Comparison of ENCODE assay signal across 8 cellular contexts in the genomic region with DNA sequence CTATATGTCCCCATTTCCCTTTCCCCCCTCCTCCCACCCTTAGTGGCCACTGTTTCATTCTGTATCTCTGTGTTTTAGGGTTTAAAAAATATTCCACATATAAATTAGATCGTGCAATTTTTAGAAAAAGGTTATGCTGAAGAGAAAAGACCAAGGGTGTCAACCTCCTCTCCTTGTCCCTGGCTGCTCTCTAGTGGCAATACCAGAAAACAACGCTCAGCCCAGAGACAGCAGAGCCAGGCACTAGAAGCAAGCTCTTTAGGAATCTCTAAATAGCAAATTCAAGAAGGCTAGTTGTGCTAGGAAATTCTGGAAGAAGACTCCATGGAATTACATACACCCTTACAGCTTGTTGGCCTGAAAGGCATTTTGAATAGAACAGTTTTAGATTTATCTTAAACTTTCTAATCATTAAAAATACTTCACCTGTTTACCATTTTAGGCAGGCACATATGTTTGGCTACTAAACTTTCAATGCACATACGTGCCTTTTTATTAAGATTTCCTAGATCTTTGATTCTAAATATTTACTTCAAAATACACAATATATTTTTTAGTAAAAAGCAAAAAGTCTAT. TPM values are rescaled to one million over a fixed set of nuclear protein-coding genes. Genes with fewer than 3 reads are reported as not detected.
DNase-seq lines count a peak whose midpoint lies in the region; ATAC-seq, FAIRE-seq and TF ChIP-seq lines count a peak whose summit lies in the region.

No MANE protein-coding gene starts in this region.

- CTCF ChIA-PET in K562 (lab: Yijun Ruan, JAX; ENCODE audit: low intra/inter-chr PET ratio): interaction anchor here (0.8 to 0.9 kb wide), 2 partner anchors 30 to 139 kb away, joined by 3 read pairs; no protein-coding TSS in a partner anchor

- no peak overlapping the region for H3K4me3 ChIP-seq in NT2/D1 (ENCODE audit: insufficient read length, low read depth)
- no peak overlapping the region for H3K4me3 ChIP-seq in K562
- no peak overlapping the region for H3K4me3 ChIP-seq in testis

- H3K79me2 ChIP-seq in K562 (ENCODE audit: control insufficient read depth, insufficient read depth, low read length): no peaks in the 10 kb centered on the region

- TF ChIP-seq EP300 in K562 (IDR thresholded peaks at IDR 0.05; ENCODE audit: low read length): no peak

- POLR2A ChIA-PET in K562 (lab: Yijun Ruan, JAX): interaction anchor here (1.2 to 1.5 kb wide), 2 partner anchors 10 to 28 kb away, joined by 3 read pairs; no protein-coding TSS in a partner anchor

- no peak for TF ChIP-seq POLR2A in K562 (conservative IDR thresholded peaks at IDR 0.05)
- no peak for TF ChIP-seq POLR2A in testis (IDR thresholded peaks at IDR 0.05)

- 9% methylated on average over 2 of the region's 3 CpGs for WGBS in K562 (ENCODE audit: insufficient coverage, low coverage, missing lambda C conversion rate)
- WGBS in testis, 2 donors: 45 to 57% methylated on average over 3 of the region's 3 CpGs

- H3K27ac ChIP-seq in K562 (ENCODE audit: extremely low read depth, low read depth, low read length) (no peak overlapping the region), testis (no peak overlapping the region)

- H3K27me3 ChIP-seq in NT2/D1 (ENCODE audit: insufficient read depth, insufficient read length) (no peaks in the 10 kb centered on the region), K562 (ENCODE audit: control insufficient read depth in 2 of 2, insufficient read depth in 2 of 2, low read length in 2 of 2) (no peaks in the 10 kb centered on the region), testis (no peaks in the 10 kb centered on the region)

- H3K36me3 ChIP-seq in NT2/D1 (ENCODE audit: insufficient read depth, insufficient read length, low read length): no peaks in the 10 kb centered on the region
- H3K36me3 ChIP-seq in K562 (ENCODE audit: control insufficient read depth, insufficient read depth, low read length): no peaks in the 10 kb centered on the region
- no peaks in the 10 kb centered on the region for H3K36me3 ChIP-seq in testis (ENCODE audit: low read depth, missing control alignments)

- intact Hi-C loops in K562 (cut with micrococcal nuclease) (loop anchor here (1.0 to 10.0 kb wide), 3 partner anchors 28 to 669 kb away; no protein-coding TSS in a partner anchor), testis (cut with DNase I; ENCODE audit: low total_unique reads) (no loop called here)

- in situ Hi-C loops in K562 (cut with MboI): no loop called here

- peak; percentile 94 for FAIRE-seq in K562 (lab: Jason Lieb, UNC)

- H3K9me1 ChIP-seq in K562 (ENCODE audit: control insufficient read depth, insufficient read depth, low read length): no peaks in the 10 kb centered on the region

- peak; percentile 38 for DNase-seq in CD1c-positive myeloid dendritic cell (ENCODE audit: extremely low spot score)
- peak; percentile 52 for DNase-seq in NT2/D1 (ENCODE audit: low read depth, low spot score)
- peak; percentile 23 to 64 (median 42) for DNase-seq in K562 (ENCODE audit: extremely low read depth in 1 of 4, low spot score in 3 of 4)
- DNase-seq in iPS-NIHi7 (ENCODE audit: extremely low spot score): peak; percentile 76
- peak; percentile 71 for DNase-seq in testis

- ATAC-seq in GM18517 (IDR thresholded peaks at IDR 0.05; ENCODE audit: unreplicated experiment): peak; percentile 59
- peak; percentile 78 for ATAC-seq in HG03139 (IDR thresholded peaks at IDR 0.05; ENCODE audit: unreplicated experiment)
- peak; percentile 92 for ATAC-seq in K562
- no peak for ATAC-seq in GM19397 (IDR thresholded peaks at IDR 0.05; ENCODE audit: unreplicated experiment)

- BruUV-seq in K562 (replicated peaks; lab: Mats Ljungman, UMichigan): no TSS peak

- peak; percentile 68 to 89 for TF ChIP-seq RAD21 in K562 (CRISPR knock-in tag; conservative IDR thresholded peaks at IDR 0.05 in 1 of 2, IDR thresholded peaks at IDR 0.05 in 1 of 2)

- no peak overlapping the region for H2AFZ ChIP-seq in K562 (ENCODE audit: low read depth, low read length)

- no peak overlapping the region for H3K4me2 ChIP-seq in K562 (ENCODE audit: insufficient read depth, low read length)

- H3K9ac ChIP-seq in NT2/D1 (ENCODE audit: insufficient read length, low read depth) (no peak overlapping the region), K562 (ENCODE audit: insufficient read depth in 1 of 2, low read depth in 2 of 2, low read length in 2 of 2) (no peak overlapping the region)

- no peaks in the 10 kb centered on the region for H3K4me1 ChIP-seq in NT2/D1 (ENCODE audit: insufficient read depth, insufficient read length)
- H3K4me1 ChIP-seq in K562 (replicated peaks in 1 of 2; ENCODE audit: control insufficient read depth in 2 of 2, insufficient read depth in 2 of 2, low read length in 2 of 2): peaks cover 0 to 5% of the 10 kb centered on the region in 2 experiments; a peak in 2 of 5 replicates
- no peaks in the 10 kb centered on the region for H3K4me1 ChIP-seq in testis

- H3K9me3 ChIP-seq in NT2/D1 (ENCODE audit: insufficient read depth, low read length) (no peaks in the 10 kb centered on the region), K562 (replicated peaks; ENCODE audit: control insufficient read depth, insufficient read depth, low read depth, low read length) (no peaks in the 10 kb centered on the region), testis (no peaks in the 10 kb centered on the region)

- peak; percentile 69 to 71 (median 71) for TF ChIP-seq CTCF in K562 (IDR thresholded peaks at IDR 0.05 in 2 of 3, conservative IDR thresholded peaks at IDR 0.05 in 1 of 3; ENCODE audit: insufficient read depth in 2 of 3, low read depth in 1 of 3, low read length in 3 of 3)
- TF ChIP-seq CTCF in testis (IDR thresholded peaks at IDR 0.05): peak; percentile 17 to 36 (median 30)

- no peaks in the 10 kb centered on the region for H4K20me1 ChIP-seq in K562 (replicated peaks; ENCODE audit: control insufficient read depth, insufficient read depth, low read length)

TF ChIP-seq in K562, 482 proteins besides CTCF, POLR2A, EP300 and RAD21:
- TF ChIP-seq SMC3 (conservative IDR thresholded peaks at IDR 0.05; ENCODE audit: insufficient read depth, low read depth, low read length): peak; percentile 55
- no peak for TF ChIP-seq SMARCB1 (IDR thresholded peaks at IDR 0.05; ENCODE audit: insufficient read length, low read depth)
- TF ChIP-seq, protein P1, sequence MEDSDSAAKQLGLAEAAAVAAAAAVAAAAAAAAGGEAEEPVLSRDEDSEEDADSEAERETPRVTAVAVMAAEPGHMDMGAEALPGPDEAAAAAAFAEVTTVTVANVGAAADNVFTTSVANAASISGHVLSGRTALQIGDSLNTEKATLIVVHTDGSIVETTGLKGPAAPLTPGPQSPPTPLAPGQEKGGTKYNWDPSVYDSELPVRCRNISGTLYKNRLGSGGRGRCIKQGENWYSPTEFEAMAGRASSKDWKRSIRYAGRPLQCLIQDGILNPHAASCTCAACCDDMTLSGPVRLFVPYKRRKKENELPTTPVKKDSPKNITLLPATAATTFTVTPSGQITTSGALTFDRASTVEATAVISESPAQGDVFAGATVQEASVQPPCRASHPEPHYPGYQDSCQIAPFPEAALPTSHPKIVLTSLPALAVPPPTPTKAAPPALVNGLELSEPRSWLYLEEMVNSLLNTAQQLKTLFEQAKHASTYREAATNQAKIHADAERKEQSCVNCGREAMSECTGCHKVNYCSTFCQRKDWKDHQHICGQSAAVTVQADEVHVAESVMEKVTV (CRISPR knock-in tag; IDR thresholded peaks at IDR 0.05): peak; percentile 56

RNA-seq across cellular contexts. Expression of a gene that starts 35.1 kb away (rescaled TPM):
- total RNA-seq in K562 (2011; cell fraction: chromatin; rRNA removed; ENCODE audit: low replicate concordance): 0.39 and 1.3 TPM in 2 replicates
- 0.53 and 1.2 TPM in 2 replicates for total RNA-seq in K562 (2011; cell fraction: nucleolus; rRNA removed)
- total RNA-seq in K562 (2011; cell fraction: nucleoplasm; rRNA removed): 0.51 and 0.76 TPM in 2 replicates
- total RNA-seq in K562 (2014; rRNA removed) (0.18 and 0.24 TPM in 2 replicates), K562 (2014; rRNA removed; fragmentation: Illumina TruSeq; extraction: Trizol) (0.76 and 1.6 TPM in 2 replicates), K562 (2015; rRNA removed; fragmentation: Illumina TruSeq; extraction: Trizol) (0.91 and 1.3 TPM in 2 replicates), K562 (2021) (1.1 and 1.2 TPM in 2 replicates), testis (10 to 100 TPM in 1 of 2 donors, 1 to 10 TPM in 1; 8.2 to 26.3 TPM)
- polyA plus RNA-seq in K562 (2011; rRNA removed) (0.73 and 1.7 TPM in 2 replicates), K562 (2014; fragmentation: Illumina TruSeq; extraction: Trizol) (1.2 and 1.4 TPM in 2 replicates), K562 (2014; fragmentation: Nextera tagmentation; extraction: Ambion mirVana) (1 to 10 TPM; 1.6 TPM), K562 (2014; rRNA removed) (1.2 and 1.5 TPM in 2 replicates), testis (ENCODE audit: insufficient read depth, low read depth, low replicate concordance) (2.8 TPM)
- polyA plus RNA-seq in K562 (2011; cell fraction: cytosol; rRNA removed): 0.67 and 0.80 TPM in 2 replicates
- polyA plus RNA-seq in K562 (2011; cell fraction: nucleus; rRNA removed): 0.79 and 0.95 TPM in 2 replicates
- polyA plus RNA-seq in K562 (2012): 0.44 and 6.6 TPM in 2 replicates
- polyA minus RNA-seq in K562 (2011; rRNA and poly(A)+ RNA removed): 0.72 and 1.5 TPM in 2 replicates
- polyA minus RNA-seq in K562 (2011; cell fraction: cytosol; rRNA and poly(A)+ RNA removed): not detected in 2 replicates
- 0.44 and 0.54 TPM in 2 replicates for polyA minus RNA-seq in K562 (2011; cell fraction: nucleus; rRNA and poly(A)+ RNA removed)
